In the genomic region with DNA sequence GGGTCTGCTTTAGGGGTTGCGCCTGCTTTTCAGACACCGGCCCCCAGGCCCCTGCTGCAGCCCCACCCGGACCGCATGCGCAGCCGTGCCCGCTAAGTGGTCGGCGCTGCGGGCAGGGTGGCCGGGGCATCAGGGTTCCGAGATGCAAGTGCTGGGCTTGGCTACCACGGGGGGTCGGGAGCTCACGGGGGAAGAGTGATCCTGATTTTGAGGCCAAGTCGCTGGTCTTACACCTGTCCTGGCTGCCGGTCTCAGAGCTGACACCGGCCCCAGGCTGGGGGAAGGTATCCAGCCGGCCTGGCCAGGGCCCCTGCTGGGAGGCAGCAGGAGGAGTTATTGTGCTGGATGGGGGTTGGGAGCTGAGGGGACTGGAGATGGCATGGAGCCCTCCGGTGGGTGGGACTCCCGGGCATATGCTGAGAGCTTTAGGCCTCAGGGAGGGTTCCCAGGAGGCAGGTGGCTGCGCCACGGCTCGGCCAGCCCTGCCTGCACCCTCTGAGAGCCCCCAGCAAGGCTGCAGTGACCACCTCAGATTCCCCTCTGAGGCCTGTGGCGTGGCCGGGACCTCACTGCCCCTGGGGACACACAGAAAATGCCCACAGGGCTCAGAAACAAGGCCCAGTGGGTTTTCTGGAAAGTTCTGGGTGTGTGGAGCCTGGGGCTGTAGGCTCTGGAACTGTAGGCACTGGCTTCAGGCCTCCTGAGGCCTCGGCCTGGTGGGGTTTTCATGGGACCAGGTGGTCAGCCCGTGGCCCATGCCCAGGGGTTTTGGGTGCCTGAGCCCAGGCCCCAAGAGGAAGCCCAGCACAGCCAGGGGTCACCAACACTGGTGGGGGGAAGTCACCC, we compare ENCODE assay signal across 3 cellular contexts.
TF ChIP-seq lines count a peak whose summit lies in the region.

No MANE protein-coding gene starts in this region.

TF ChIP-seq in IMR-90, 13 proteins besides CTCF, POLR2A, EP300 and RAD21:
- TF ChIP-seq, protein P1, sequence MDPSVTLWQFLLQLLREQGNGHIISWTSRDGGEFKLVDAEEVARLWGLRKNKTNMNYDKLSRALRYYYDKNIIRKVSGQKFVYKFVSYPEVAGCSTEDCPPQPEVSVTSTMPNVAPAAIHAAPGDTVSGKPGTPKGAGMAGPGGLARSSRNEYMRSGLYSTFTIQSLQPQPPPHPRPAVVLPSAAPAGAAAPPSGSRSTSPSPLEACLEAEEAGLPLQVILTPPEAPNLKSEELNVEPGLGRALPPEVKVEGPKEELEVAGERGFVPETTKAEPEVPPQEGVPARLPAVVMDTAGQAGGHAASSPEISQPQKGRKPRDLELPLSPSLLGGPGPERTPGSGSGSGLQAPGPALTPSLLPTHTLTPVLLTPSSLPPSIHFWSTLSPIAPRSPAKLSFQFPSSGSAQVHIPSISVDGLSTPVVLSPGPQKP (IDR thresholded peaks at IDR 0.05; ENCODE audit: borderline replicate concordance, low read depth, low read length), result no peak
- TF ChIP-seq, protein P2, sequence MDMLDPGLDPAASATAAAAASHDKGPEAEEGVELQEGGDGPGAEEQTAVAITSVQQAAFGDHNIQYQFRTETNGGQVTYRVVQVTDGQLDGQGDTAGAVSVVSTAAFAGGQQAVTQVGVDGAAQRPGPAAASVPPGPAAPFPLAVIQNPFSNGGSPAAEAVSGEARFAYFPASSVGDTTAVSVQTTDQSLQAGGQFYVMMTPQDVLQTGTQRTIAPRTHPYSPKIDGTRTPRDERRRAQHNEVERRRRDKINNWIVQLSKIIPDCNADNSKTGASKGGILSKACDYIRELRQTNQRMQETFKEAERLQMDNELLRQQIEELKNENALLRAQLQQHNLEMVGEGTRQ (IDR thresholded peaks at IDR 0.05; ENCODE audit: low read depth, low read length), result no peak
- TF ChIP-seq MAZ (IDR thresholded peaks at IDR 0.05; ENCODE audit: borderline replicate concordance, low read depth, low read length), result no peak
- TF ChIP-seq MAFK (IDR thresholded peaks at IDR 0.05; ENCODE audit: low read depth, low read length), result no peak
- TF ChIP-seq RCOR1 (IDR thresholded peaks at IDR 0.05; ENCODE audit: insufficient replicate concordance, low read length), result no peak
- TF ChIP-seq NFE2L2 (IDR thresholded peaks at IDR 0.05; ENCODE audit: low read depth, low read length), result no peak
- TF ChIP-seq MXI1 (IDR thresholded peaks at IDR 0.05; ENCODE audit: borderline replicate concordance, low read depth, low read length), result no peak
- no peak for TF ChIP-seq BHLHE40 (IDR thresholded peaks at IDR 0.05; ENCODE audit: low read depth, low read length)
- no peak for TF ChIP-seq CHD1 (IDR thresholded peaks at IDR 0.05; ENCODE audit: low read depth, low read length)
- TF ChIP-seq CEBPB (IDR thresholded peaks at IDR 0.05; ENCODE audit: low read depth, low read length), result no peak
- no peak for TF ChIP-seq RFX5 (IDR thresholded peaks at IDR 0.05; ENCODE audit: low read depth, low read length)
- no peak for TF ChIP-seq FOS (IDR thresholded peaks at IDR 0.05; ENCODE audit: low read depth, low read length)
- TF ChIP-seq SMC3 (IDR thresholded peaks at IDR 0.05; ENCODE audit: low read depth, low read length), result no peak
TF ChIP-seq in IMR-90: peak in this region for 0.

TF ChIP-seq in K562, 482 proteins besides CTCF, POLR2A, EP300 and RAD21:
- 0 out of 2 replicates have a peak, but pooled peaks have one; percentile 25 for TF ChIP-seq ZFX (CRISPR knock-in tag; IDR thresholded peaks at IDR 0.05)
- TF ChIP-seq, protein P3, sequence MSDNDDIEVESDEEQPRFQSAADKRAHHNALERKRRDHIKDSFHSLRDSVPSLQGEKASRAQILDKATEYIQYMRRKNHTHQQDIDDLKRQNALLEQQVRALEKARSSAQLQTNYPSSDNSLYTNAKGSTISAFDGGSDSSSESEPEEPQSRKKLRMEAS (CRISPR knock-in tag; IDR thresholded peaks at IDR 0.05), result 0 out of 2 replicates have a peak, but pooled peaks have one; percentile 11
- TF ChIP-seq CBFA2T3 (IDR thresholded peaks at IDR 0.05), result no peak
- TF ChIP-seq, protein P4, sequence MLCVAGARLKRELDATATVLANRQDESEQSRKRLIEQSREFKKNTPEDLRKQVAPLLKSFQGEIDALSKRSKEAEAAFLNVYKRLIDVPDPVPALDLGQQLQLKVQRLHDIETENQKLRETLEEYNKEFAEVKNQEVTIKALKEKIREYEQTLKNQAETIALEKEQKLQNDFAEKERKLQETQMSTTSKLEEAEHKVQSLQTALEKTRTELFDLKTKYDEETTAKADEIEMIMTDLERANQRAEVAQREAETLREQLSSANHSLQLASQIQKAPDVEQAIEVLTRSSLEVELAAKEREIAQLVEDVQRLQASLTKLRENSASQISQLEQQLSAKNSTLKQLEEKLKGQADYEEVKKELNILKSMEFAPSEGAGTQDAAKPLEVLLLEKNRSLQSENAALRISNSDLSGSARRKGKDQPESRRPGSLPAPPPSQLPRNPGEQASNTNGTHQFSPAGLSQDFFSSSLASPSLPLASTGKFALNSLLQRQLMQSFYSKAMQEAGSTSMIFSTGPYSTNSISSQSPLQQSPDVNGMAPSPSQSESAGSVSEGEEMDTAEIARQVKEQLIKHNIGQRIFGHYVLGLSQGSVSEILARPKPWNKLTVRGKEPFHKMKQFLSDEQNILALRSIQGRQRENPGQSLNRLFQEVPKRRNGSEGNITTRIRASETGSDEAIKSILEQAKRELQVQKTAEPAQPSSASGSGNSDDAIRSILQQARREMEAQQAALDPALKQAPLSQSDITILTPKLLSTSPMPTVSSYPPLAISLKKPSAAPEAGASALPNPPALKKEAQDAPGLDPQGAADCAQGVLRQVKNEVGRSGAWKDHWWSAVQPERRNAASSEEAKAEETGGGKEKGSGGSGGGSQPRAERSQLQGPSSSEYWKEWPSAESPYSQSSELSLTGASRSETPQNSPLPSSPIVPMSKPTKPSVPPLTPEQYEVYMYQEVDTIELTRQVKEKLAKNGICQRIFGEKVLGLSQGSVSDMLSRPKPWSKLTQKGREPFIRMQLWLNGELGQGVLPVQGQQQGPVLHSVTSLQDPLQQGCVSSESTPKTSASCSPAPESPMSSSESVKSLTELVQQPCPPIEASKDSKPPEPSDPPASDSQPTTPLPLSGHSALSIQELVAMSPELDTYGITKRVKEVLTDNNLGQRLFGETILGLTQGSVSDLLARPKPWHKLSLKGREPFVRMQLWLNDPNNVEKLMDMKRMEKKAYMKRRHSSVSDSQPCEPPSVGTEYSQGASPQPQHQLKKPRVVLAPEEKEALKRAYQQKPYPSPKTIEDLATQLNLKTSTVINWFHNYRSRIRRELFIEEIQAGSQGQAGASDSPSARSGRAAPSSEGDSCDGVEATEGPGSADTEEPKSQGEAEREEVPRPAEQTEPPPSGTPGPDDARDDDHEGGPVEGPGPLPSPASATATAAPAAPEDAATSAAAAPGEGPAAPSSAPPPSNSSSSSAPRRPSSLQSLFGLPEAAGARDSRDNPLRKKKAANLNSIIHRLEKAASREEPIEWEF (CRISPR knock-in tag; IDR thresholded peaks at IDR 0.05), result no peak
- no peak for TF ChIP-seq SRSF3 (IDR thresholded peaks at IDR 0.05; ENCODE audit: insufficient read depth, low read length)
- no peak for TF ChIP-seq GATAD2B (IDR thresholded peaks at IDR 0.05; ENCODE audit: borderline replicate concordance)

TF ChIP-seq in HEK293T, 16 proteins besides CTCF, POLR2A, EP300 and RAD21:
- no peak for TF ChIP-seq NFRKB (IDR thresholded peaks at IDR 0.05)
- TF ChIP-seq SUZ12 (IDR thresholded peaks at IDR 0.05), result no peak
- TF ChIP-seq BHLHE40 (IDR thresholded peaks at IDR 0.05; ENCODE audit: borderline replicate concordance), result no peak
- TF ChIP-seq ARNT (IDR thresholded peaks at IDR 0.05), result no peak
- TF ChIP-seq ELF4 (IDR thresholded peaks at IDR 0.05), result no peak
- no peak for TF ChIP-seq HDGF (IDR thresholded peaks at IDR 0.05; ENCODE audit: borderline replicate concordance)
- TF ChIP-seq FOXK2 (IDR thresholded peaks at IDR 0.05), result no peak
- no peak for TF ChIP-seq SP1 (IDR thresholded peaks at IDR 0.05)
- no peak for TF ChIP-seq TARDBP (IDR thresholded peaks at IDR 0.05)
- no peak for TF ChIP-seq CTBP1 (IDR thresholded peaks at IDR 0.05; ENCODE audit: borderline replicate concordance)
- no peak for TF ChIP-seq ZNF384 (IDR thresholded peaks at IDR 0.05)
- TF ChIP-seq LEF1 (IDR thresholded peaks at IDR 0.05; ENCODE audit: borderline replicate concordance), result no peak
- TF ChIP-seq L3MBTL2 (conservative IDR thresholded peaks at IDR 0.05), result no peak
- TF ChIP-seq, protein P5, sequence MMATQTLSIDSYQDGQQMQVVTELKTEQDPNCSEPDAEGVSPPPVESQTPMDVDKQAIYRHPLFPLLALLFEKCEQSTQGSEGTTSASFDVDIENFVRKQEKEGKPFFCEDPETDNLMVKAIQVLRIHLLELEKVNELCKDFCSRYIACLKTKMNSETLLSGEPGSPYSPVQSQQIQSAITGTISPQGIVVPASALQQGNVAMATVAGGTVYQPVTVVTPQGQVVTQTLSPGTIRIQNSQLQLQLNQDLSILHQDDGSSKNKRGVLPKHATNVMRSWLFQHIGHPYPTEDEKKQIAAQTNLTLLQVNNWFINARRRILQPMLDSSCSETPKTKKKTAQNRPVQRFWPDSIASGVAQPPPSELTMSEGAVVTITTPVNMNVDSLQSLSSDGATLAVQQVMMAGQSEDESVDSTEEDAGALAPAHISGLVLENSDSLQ (IDR thresholded peaks at IDR 0.05), result no peak
- TF ChIP-seq FOXA1 (IDR thresholded peaks at IDR 0.05), result no peak
- TF ChIP-seq FOXM1 (IDR thresholded peaks at IDR 0.05; ENCODE audit: borderline replicate concordance), result no peak
